ENCODE assay signal across 8 cellular contexts in the genomic region with DNA sequence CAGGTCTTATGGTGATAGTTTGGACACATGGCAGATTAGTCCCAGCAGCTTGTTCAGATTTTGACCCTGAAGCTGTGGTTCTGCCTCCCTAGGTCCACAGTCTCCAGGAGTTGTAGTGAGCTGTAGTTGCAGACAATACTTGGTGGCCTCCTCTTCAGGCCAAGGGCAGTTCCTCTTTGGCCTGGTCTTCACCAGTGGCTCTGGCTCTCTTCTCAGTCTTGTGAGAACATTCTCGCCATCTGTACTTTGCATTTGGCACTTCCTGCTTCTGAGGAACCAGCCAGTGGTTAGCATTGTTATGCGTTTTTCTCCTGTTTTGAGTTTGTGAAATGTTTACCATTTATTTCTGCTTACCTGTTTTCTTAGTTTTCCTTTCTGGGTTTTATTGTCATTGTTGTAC. TPM values are rescaled to one million over a fixed set of nuclear protein-coding genes. Genes with fewer than 3 reads are reported as not detected.
DNase-seq lines count a peak whose midpoint lies in the region; ATAC-seq and TF ChIP-seq lines count a peak whose summit lies in the region.

No MANE protein-coding gene starts in this region.

- no peak overlapping the region for H3K4me3 ChIP-seq in prostate gland

- peaks cover 0 to 1% (median 0%) of the 10 kb centered on the region in 3 donors for H3K27me3 Mint-ChIP-seq in CD14-positive monocyte (ENCODE audit: low read depth in 3 of 3)
- no peaks in the 10 kb centered on the region for H3K27me3 Mint-ChIP-seq in central memory CD8-positive, alpha-beta T cell

- peak overlapping the region; percentile 52 to 77 (median 67) for H3K27ac Mint-ChIP-seq in CD14-positive monocyte
- peak overlapping the region; percentile 42 for H3K27ac Mint-ChIP-seq in central memory CD8-positive, alpha-beta T cell (ENCODE audit: low read depth)

- no peaks in the 10 kb centered on the region for H3K9me3 ChIP-seq in prostate gland

- CTCF ChIA-PET in HEK293T (lab: Yijun Ruan, JAX) = no interaction called here

- no peak for TF ChIP-seq POLR2A in prostate gland (IDR thresholded peaks at IDR 0.05)

- no peak overlapping the region for H3K27ac ChIP-seq in prostate gland

- no peak for TF ChIP-seq CTCF in CD14-positive monocyte (IDR thresholded peaks at IDR 0.05)
- no peak for TF ChIP-seq CTCF in prostate gland (IDR thresholded peaks at IDR 0.05)

- no peaks in the 10 kb centered on the region for H3K27me3 ChIP-seq in prostate gland (replicated peaks; ENCODE audit: insufficient read depth)

- peaks cover 0 to 3% (median 0%) of the 10 kb centered on the region in 7 donors for H3K9me3 Mint-ChIP-seq in CD14-positive monocyte
- H3K9me3 Mint-ChIP-seq in central memory CD8-positive, alpha-beta T cell = no peaks in the 10 kb centered on the region

- ATAC-seq in GM19438 (IDR thresholded peaks at IDR 0.05; ENCODE audit: low read depth, unreplicated experiment) (peak; percentile 78), HG03280 (IDR thresholded peaks at IDR 0.05; ENCODE audit: unreplicated experiment) (peak; percentile 77)
- no peak for ATAC-seq in central memory CD8-positive, alpha-beta T cell (replicated peaks; ENCODE audit: extremely low read depth, poor library complexity, severe bottlenecking)

- no peaks in the 10 kb centered on the region for H3K4me1 ChIP-seq in prostate gland (replicated peaks)

- peaks cover 19% of the 10 kb centered on the region for H3K4me1 Mint-ChIP-seq in CD14-positive monocyte
- H3K4me1 Mint-ChIP-seq in central memory CD8-positive, alpha-beta T cell = peaks cover 13% of the 10 kb centered on the region

- H3K4me3 Mint-ChIP-seq in CD14-positive monocyte = peak overlapping the region in 1 of 2 donors; percentile 9
- no peak overlapping the region for H3K4me3 Mint-ChIP-seq in central memory CD8-positive, alpha-beta T cell

- no peaks in the 10 kb centered on the region for H3K36me3 ChIP-seq in prostate gland

- intact Hi-C loops in CD14-positive monocyte (cut with micrococcal nuclease) (no loop called here), prostate gland (cut with DNase I) (no loop called here)

- 74% methylated on average over 2 of the region's 2 CpGs for WGBS in prostate gland

- POLR2A ChIA-PET in HEK293T (lab: Yijun Ruan, JAX) = no interaction called here

- H3K36me3 Mint-ChIP-seq in CD14-positive monocyte = peaks cover 3 to 9% of the 10 kb centered on the region in 2 donors
- peaks cover 4% of the 10 kb centered on the region for H3K36me3 Mint-ChIP-seq in central memory CD8-positive, alpha-beta T cell (ENCODE audit: insufficient read depth)

- DNase-seq in CD14-positive monocyte (ENCODE audit: low spot score) (peak; percentile 60), prostate gland (ENCODE audit: low spot score) (no peak), kidney tubule cell (ENCODE audit: low spot score) (no peak), HEK293T (ENCODE audit: extremely low spot score) (no peak), DMS114 treated with DMSO at 0.1 percent for 48 hours (lab: John Stamatoyannopoulos, UW; ENCODE audit: unreplicated experiment) (no peak)
- no peak for DNase-seq in central memory CD8-positive, alpha-beta T cell (ENCODE audit: low spot score in 2 of 2)

TF ChIP-seq in HEK293T, 16 proteins besides CTCF, POLR2A, EP300 and RAD21:
- TF ChIP-seq TARDBP (IDR thresholded peaks at IDR 0.05) (no peak), FOXK2 (IDR thresholded peaks at IDR 0.05) (no peak), FOXM1 (IDR thresholded peaks at IDR 0.05; ENCODE audit: borderline replicate concordance) (no peak), LEF1 (IDR thresholded peaks at IDR 0.05; ENCODE audit: borderline replicate concordance) (no peak), SUZ12 (IDR thresholded peaks at IDR 0.05) (no peak), HDGF (IDR thresholded peaks at IDR 0.05; ENCODE audit: borderline replicate concordance) (no peak), ZNF384 (IDR thresholded peaks at IDR 0.05) (no peak), NFRKB (IDR thresholded peaks at IDR 0.05) (no peak), CTBP1 (IDR thresholded peaks at IDR 0.05; ENCODE audit: borderline replicate concordance) (no peak), ELF4 (IDR thresholded peaks at IDR 0.05) (no peak), BHLHE40 (IDR thresholded peaks at IDR 0.05; ENCODE audit: borderline replicate concordance) (no peak), ARNT (IDR thresholded peaks at IDR 0.05) (no peak), L3MBTL2 (conservative IDR thresholded peaks at IDR 0.05) (no peak), FOXA1 (IDR thresholded peaks at IDR 0.05) (no peak), SP1 (IDR thresholded peaks at IDR 0.05) (no peak)
- TF ChIP-seq, protein P1, sequence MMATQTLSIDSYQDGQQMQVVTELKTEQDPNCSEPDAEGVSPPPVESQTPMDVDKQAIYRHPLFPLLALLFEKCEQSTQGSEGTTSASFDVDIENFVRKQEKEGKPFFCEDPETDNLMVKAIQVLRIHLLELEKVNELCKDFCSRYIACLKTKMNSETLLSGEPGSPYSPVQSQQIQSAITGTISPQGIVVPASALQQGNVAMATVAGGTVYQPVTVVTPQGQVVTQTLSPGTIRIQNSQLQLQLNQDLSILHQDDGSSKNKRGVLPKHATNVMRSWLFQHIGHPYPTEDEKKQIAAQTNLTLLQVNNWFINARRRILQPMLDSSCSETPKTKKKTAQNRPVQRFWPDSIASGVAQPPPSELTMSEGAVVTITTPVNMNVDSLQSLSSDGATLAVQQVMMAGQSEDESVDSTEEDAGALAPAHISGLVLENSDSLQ (IDR thresholded peaks at IDR 0.05) = no peak

RNA-seq across cellular contexts. Expression of a gene that starts 40.7 kb away (rescaled TPM):
- 10 to 100 TPM; 11.9 to 13.5 TPM for polyA plus RNA-seq in CD14-positive monocyte
- 10 to 100 TPM; 52.7 to 66.4 TPM for total RNA-seq in prostate gland
